ENCODE assay signal across 8 cellular contexts in the genomic region with DNA sequence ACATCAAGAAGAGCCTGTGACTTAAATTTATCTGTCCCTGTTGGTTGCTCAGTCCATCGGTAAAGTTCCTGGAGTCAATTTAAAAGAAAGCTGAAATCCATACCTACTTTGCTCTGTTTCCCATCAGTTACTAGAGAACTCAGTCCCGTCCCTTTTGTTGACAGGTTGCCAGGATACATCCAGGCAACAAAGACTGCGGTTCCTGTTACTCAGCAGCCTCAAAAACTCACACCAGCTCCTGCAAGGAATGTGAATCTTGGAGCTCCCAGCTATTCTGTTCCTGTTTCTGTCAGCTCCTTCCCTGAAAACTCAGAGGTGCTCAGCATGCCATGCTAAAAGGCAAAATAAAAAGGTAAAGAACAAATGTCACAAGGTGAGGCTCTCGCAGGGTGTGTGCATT. TPM values are rescaled to one million over a fixed set of nuclear protein-coding genes. Genes with fewer than 3 reads are reported as not detected.
A peak's percentile ranks its signal among the peaks of the same experiment; 100 is the strongest.
DNase-seq lines count a peak whose midpoint lies in the region; TF ChIP-seq lines count a peak whose summit lies in the region.

Gene ZNF474 (plus strand): TSS at position 215 of the 400 bp plus-strand sequence. CDS start 22,445 bp downstream, outside the sequence.

- DNase-seq in Calu3 (peak; percentile 76), NCI-H226 (peak; percentile 97), epithelial cell of prostate (ENCODE audit: low read depth, low spot score) (peak; percentile 71), nephron progenitor cell (peak; percentile 41), NCI-H1092 (lab: John Stamatoyannopoulos, UW) (no peak), MV-4-11 (lab: John Stamatoyannopoulos, UW) (no peak), NCI-H1105 (lab: John Stamatoyannopoulos, UW) (no peak)
- no peak for DNase-seq in stimulated activated CD8-positive, alpha-beta memory T cell treated with anti-CD3 and anti-CD28 coated beads, Interleukin-4, amount 100 ng/mL, for 48 hours

- H3K36me3 Mint-ChIP-seq in Calu3 (ENCODE audit: insufficient read depth, unreplicated experiment) (no peaks in the 10 kb centered on the region), nephron progenitor cell (ENCODE audit: low read depth) (no peaks in the 10 kb centered on the region)

- CTCF ChIA-PET in Calu3 (lab: Charles Lee) = interaction anchor here (0.8 to 1.0 kb wide), 5 partner anchors 9 to 53 kb away, joined by 3 to 9 read pairs (median 5); no protein-coding TSS in a partner anchor

- no peaks in the 10 kb centered on the region for H3K9me3 Mint-ChIP-seq in Calu3 (ENCODE audit: low read depth, unreplicated experiment)
- H3K9me3 Mint-ChIP-seq in nephron progenitor cell = no peaks in the 10 kb centered on the region

- BruUV-seq in Calu3 (replicated peaks; lab: Mats Ljungman, UMichigan) = no TSS peak

- H3K27me3 Mint-ChIP-seq in Calu3 (ENCODE audit: unreplicated experiment) = no peaks in the 10 kb centered on the region
- peaks cover 5% of the 10 kb centered on the region for H3K27me3 Mint-ChIP-seq in nephron progenitor cell (ENCODE audit: low read depth, poor library complexity)

- H3K4me3 Mint-ChIP-seq in Calu3 (ENCODE audit: low read depth, unreplicated experiment) (no peak within 1 kb of the TSS), nephron progenitor cell (no peak within 1 kb of the TSS)

- TF ChIP-seq CTCF in Calu3 (IDR thresholded peaks at IDR 0.05; ENCODE audit: unreplicated experiment) (no peak), nephron progenitor cell (IDR thresholded peaks at IDR 0.05) (no peak)

- H3K27ac Mint-ChIP-seq in Calu3 (ENCODE audit: unreplicated experiment) = peak within 1 kb of the TSS; percentile 65
- peak within 1 kb of the TSS; percentile 99 for H3K27ac Mint-ChIP-seq in nephron progenitor cell

- H3K27ac ChIP-seq in epithelial cell of prostate = no peak within 1 kb of the TSS

- intact Hi-C loops in Calu3 (cut with micrococcal nuclease; ENCODE audit: unreplicated experiment) = no loop called here

- H3K4me1 Mint-ChIP-seq in Calu3 (ENCODE audit: low read depth, unreplicated experiment) (peaks cover 6% of the 10 kb centered on the region), nephron progenitor cell (peaks cover 59% of the 10 kb centered on the region)

RNA-seq across cellular contexts. Expression of gene ZNF474, which starts in this region (rescaled TPM):
- total RNA-seq in Calu3 (2022) = 0.29 and 0.73 TPM in 2 replicates

Comparison
In these comparisons a context has a peak if more than half of its experiments do, and no peak if none do; other contexts are left out.
1. Peak in DNase-seq in Calu3; RNA of the gene not detected or under 1 TPM.
2. DNase-seq: peak in NCI-H226 (single experiment), epithelial cell of prostate (single experiment) and nephron progenitor cell (single experiment); none in NCI-H1092 (single experiment), MV-4-11 (single experiment), stimulated activated CD8-positive, alpha-beta memory T cell treated with anti-CD3 and anti-CD28 coated beads, Interleukin-4, amount 100 ng/mL, for 48 hours (single experiment) and NCI-H1105 (single experiment).